Comparison of ENCODE assay signal across 24 cellular contexts in the genomic region with DNA sequence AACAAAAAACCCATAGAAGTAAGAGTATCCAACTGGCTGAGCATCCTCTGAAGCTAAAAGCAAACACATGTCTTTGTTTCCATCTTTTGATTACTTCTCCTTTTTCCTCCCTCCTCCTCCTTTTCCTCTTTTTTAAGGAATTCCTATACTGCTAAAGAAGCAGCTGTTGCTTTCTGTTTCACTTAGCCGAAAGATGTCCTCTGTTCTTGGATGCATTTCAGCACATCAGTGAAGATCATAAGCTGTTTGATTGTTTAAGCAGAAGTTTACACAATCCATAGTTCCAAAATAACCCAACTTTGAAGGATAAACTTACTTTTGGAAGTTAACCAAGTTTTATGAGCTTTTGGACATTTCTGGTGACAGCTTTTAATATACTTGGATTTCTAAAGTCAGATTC. TPM values are rescaled to one million over a fixed set of nuclear protein-coding genes. Genes with fewer than 3 reads are reported as not detected.
DNase-seq lines count a peak whose midpoint lies in the region; ATAC-seq and TF ChIP-seq lines count a peak whose summit lies in the region.
"Had no signal": no experiment of that assay in that cellular context is flagged by ENCODE, and none has a peak within 500 bp of the region (broad histone marks: within the 10 kb centered on the region; RNA-seq: fewer than 3 reads in every experiment).

No MANE protein-coding gene starts in this region.

- H3K4me3 Mint-ChIP-seq in activated T-cell treated with anti-CD3 and anti-CD28 coated beads, Interleukin-2, amount 50 U/mL, for 72 hours: peak overlapping the region; percentile 31 to 52
- no peak overlapping the region for H3K4me3 Mint-ChIP-seq in activated CD4-positive, alpha-beta memory T cell treated with anti-CD3 and anti-CD28 coated beads for 36 hours
- H3K4me3 Mint-ChIP-seq: activated CD4-positive, alpha-beta T cell treated with anti-CD3 and anti-CD28 coated beads, Interleukin-2, amount 10 ng/mL, durations not matched to agents 24 days and 14 days; memory B cell had no signal

- no peak for ATAC-seq in activated T-cell treated with anti-CD3 and anti-CD28 coated beads, Interleukin-2, amount 50 U/mL, for 72 hours (replicated peaks in 1 of 2)
- ATAC-seq in HG03565 (IDR thresholded peaks at IDR 0.05; ENCODE audit: unreplicated experiment): no peak
- no peak for ATAC-seq in psoas muscle
- ATAC-seq: body of pancreas; left cardiac atrium; stimulated activated naive CD8-positive, alpha-beta T cell treated with anti-CD3 and anti-CD28 coated beads, Interleukin-15, Interleukin-2, amounts not matched to agents 100 U/mL and 50 U/mL, for 24 hours had no signal

- H3K9me3 ChIP-seq in spleen: no peaks in the 10 kb centered on the region
- H3K9me3 ChIP-seq in psoas muscle: no peaks in the 10 kb centered on the region
- H3K9me3 ChIP-seq: body of pancreas, Peyer's patch had no signal

- H3K36me3 ChIP-seq in spleen: no peaks in the 10 kb centered on the region
- no peaks in the 10 kb centered on the region for H3K36me3 ChIP-seq in psoas muscle (ENCODE audit: insufficient read depth in 1 of 2, low read depth in 1 of 2)
- H3K36me3 ChIP-seq: Peyer's patch had no signal

- no peak for DNase-seq in activated T-cell treated with anti-CD3 and anti-CD28 coated beads, Interleukin-2, amount 50 U/mL, for 72 hours
- DNase-seq in activated T-cell treated with anti-CD3 and anti-CD28 coated beads for 4 hours (no peak), fibroblast of peridontal ligament (ENCODE audit: extremely low read depth) (peak; percentile 59), spleen (no peak), psoas muscle (no peak), NCI-H345 treated with DMSO at 0.1 percent for 48 hours (lab: John Stamatoyannopoulos, UW; ENCODE audit: unreplicated experiment) (no peak)
- DNase-seq in activated CD4-positive, alpha-beta memory T cell treated with anti-CD3 and anti-CD28 coated beads for 36 hours: no peak
- DNase-seq: activated CD4-positive, alpha-beta T cell treated with anti-CD3 and anti-CD28 coated beads, Interleukin-2, amount 10 ng/mL, durations not matched to agents 24 days and 14 days; activated effector memory CD4-positive, alpha-beta T cell treated with anti-CD3 and anti-CD28 coated beads, Interleukin-2, amount 50 U/mL, for 16 hours; AML-193; body of pancreas; DMS53; left cardiac atrium; NK-92 treated with Interleukin-12 subunit alpha and Interleukin-12 subunit beta, amount 100 ng/mL, for 24 hours; nucleus accumbens; Peyer's patch; SHP77 treated with DMSO at 0.1 percent for 48 hours; stimulated activated naive CD8-positive, alpha-beta T cell treated with anti-CD3 and anti-CD28 coated beads, Interleukin-15, Interleukin-2, amounts not matched to agents 100 U/mL and 50 U/mL, for 24 hours; T1000 had no signal

- TF ChIP-seq CTCF in spleen (IDR thresholded peaks at IDR 0.05 in 8 of 11, conservative IDR thresholded peaks at IDR 0.05 in 3 of 11) (no peak), psoas muscle (IDR thresholded peaks at IDR 0.05) (no peak)

- WGBS in spleen, 5 donors: 60 to 71% (median 63%) methylated on average over 1 of the region's 1 CpG
- 9 to 16% (median 15%) methylated on average over 1 of the region's 1 CpG for WGBS in psoas muscle, 3 donors

- peaks cover 29% of the 10 kb centered on the region for H3K4me1 Mint-ChIP-seq in activated T-cell treated with anti-CD3 and anti-CD28 coated beads, Interleukin-2, amount 50 U/mL, for 72 hours (ENCODE audit: low read depth)
- peaks cover 29% of the 10 kb centered on the region for H3K4me1 Mint-ChIP-seq in activated CD4-positive, alpha-beta memory T cell treated with anti-CD3 and anti-CD28 coated beads for 36 hours (ENCODE audit: low read depth)

- no peak overlapping the region for H3K4me3 ChIP-seq in spleen
- no peak overlapping the region for H3K4me3 ChIP-seq in psoas muscle
- H3K4me3 ChIP-seq: body of pancreas, Peyer's patch had no signal

- H3K4me1 ChIP-seq in spleen (peaks cover 0 to 13% (median 2%) of the 10 kb centered on the region in 6 donors), psoas muscle (no peaks in the 10 kb centered on the region)
- H3K4me1 ChIP-seq: body of pancreas, Peyer's patch had no signal

- H3K27ac Mint-ChIP-seq in activated T-cell treated with anti-CD3 and anti-CD28 coated beads, Interleukin-2, amount 50 U/mL, for 72 hours: peak overlapping the region; percentile 56
- peak overlapping the region; percentile 11 for H3K27ac Mint-ChIP-seq in activated CD4-positive, alpha-beta memory T cell treated with anti-CD3 and anti-CD28 coated beads for 36 hours
- H3K27ac Mint-ChIP-seq: activated CD4-positive, alpha-beta T cell treated with anti-CD3 and anti-CD28 coated beads, Interleukin-2, amount 10 ng/mL, durations not matched to agents 24 days and 14 days; memory B cell had no signal

- no peaks in the 10 kb centered on the region for H3K27me3 Mint-ChIP-seq in activated T-cell treated with anti-CD3 and anti-CD28 coated beads, Interleukin-2, amount 50 U/mL, for 72 hours (ENCODE audit: low read depth)
- H3K27me3 Mint-ChIP-seq in activated CD4-positive, alpha-beta memory T cell treated with anti-CD3 and anti-CD28 coated beads for 36 hours: no peaks in the 10 kb centered on the region

- H3K9me3 Mint-ChIP-seq in activated T-cell treated with anti-CD3 and anti-CD28 coated beads, Interleukin-2, amount 50 U/mL, for 72 hours: no peaks in the 10 kb centered on the region
- no peaks in the 10 kb centered on the region for H3K9me3 Mint-ChIP-seq in activated CD4-positive, alpha-beta memory T cell treated with anti-CD3 and anti-CD28 coated beads for 36 hours
- H3K9me3 Mint-ChIP-seq: activated CD4-positive, alpha-beta T cell treated with anti-CD3 and anti-CD28 coated beads, Interleukin-2, amount 10 ng/mL, durations not matched to agents 24 days and 14 days; memory B cell had no signal

- H3K27me3 ChIP-seq in spleen (replicated peaks in 1 of 7) (no peaks in the 10 kb centered on the region), psoas muscle (ENCODE audit: insufficient read depth in 3 of 3, low read length in 2 of 3) (no peaks in the 10 kb centered on the region)
- H3K27me3 ChIP-seq: body of pancreas, Peyer's patch had no signal

- no peaks in the 10 kb centered on the region for H3K36me3 Mint-ChIP-seq in activated T-cell treated with anti-CD3 and anti-CD28 coated beads, Interleukin-2, amount 50 U/mL, for 72 hours (ENCODE audit: insufficient read depth in 2 of 2)
- peaks cover 14% of the 10 kb centered on the region for H3K36me3 Mint-ChIP-seq in activated CD4-positive, alpha-beta memory T cell treated with anti-CD3 and anti-CD28 coated beads for 36 hours
- H3K36me3 Mint-ChIP-seq: memory B cell had no signal

- intact Hi-C loops in activated CD4-positive, alpha-beta memory T cell treated with anti-CD3 and anti-CD28 coated beads for 36 hours (cut with micrococcal nuclease): no loop called here
- intact Hi-C loops in spleen (cut with DNase I; ENCODE audit: low total_unique reads): no loop called here
- intact Hi-C loops in psoas muscle (cut with DNase I): no loop called here

- no peak for TF ChIP-seq POLR2A in spleen (IDR thresholded peaks at IDR 0.05)

- POLR2A ChIA-PET in activated CD4-positive, alpha-beta memory T cell treated with anti-CD3 and anti-CD28 coated beads for 36 hours (lab: Charles Lee): interaction anchor here (1.1 kb wide), 1 partner anchor 19 kb away, joined by 4 read pairs; no protein-coding TSS in a partner anchor

- CTCF ChIA-PET in activated CD4-positive, alpha-beta memory T cell treated with anti-CD3 and anti-CD28 coated beads for 36 hours (lab: Charles Lee): interaction anchor here (1.0 to 2.1 kb wide), 5 partner anchors 19 to 88 kb away, joined by 3 to 7 read pairs (median 6); no protein-coding TSS in a partner anchor

- H3K27ac ChIP-seq in spleen (peak overlapping the region in 7 of 8 donors; percentile 28 to 71 (median 38)), psoas muscle (no peak overlapping the region)
- H3K27ac ChIP-seq: body of pancreas, epithelial cell of prostate had no signal

RNA-seq across cellular contexts. Expression of gene TNIP3, which starts 55.1 kb away (rescaled TPM):
- total RNA-seq in activated T-cell treated with anti-CD3 and anti-CD28 coated beads, Interleukin-2, amount 50 U/mL, for 72 hours: 1 to 10 TPM; 2.3 to 6.1 TPM
- 10 to 100 TPM; 12.0 to 12.3 TPM for total RNA-seq in activated CD4-positive, alpha-beta memory T cell treated with anti-CD3 and anti-CD28 coated beads for 36 hours
- 1 to 10 TPM in 6 of 7 donors, under 1 TPM in 1; 0.79 to 3.8 (median 1.7) TPM for total RNA-seq in spleen
- polyA plus RNA-seq in spleen: under 1 TPM; 0.24 to 0.35 (median 0.26) TPM
- total RNA-seq in psoas muscle: not detected
- polyA plus RNA-seq in psoas muscle: not detected
- total RNA-seq: body of pancreas, chondrocyte, LHCN-M2 had no signal
